ENCODE assay signal across 2 cellular contexts in genomic region chr5:181234116-181234454, GRCh38.
TF ChIP-seq lines count a peak whose summit lies in the region.

No MANE protein-coding gene starts in this region.

TF ChIP-seq in HEK293, 187 proteins besides CTCF, POLR2A, EP300 and RAD21:
- TF ChIP-seq ZNF341 (tag by site-specific recombination; IDR thresholded peaks at IDR 0.05; ENCODE audit: low read depth): peak; percentile 8
- no peak for TF ChIP-seq ZNF529 (tag by site-specific recombination; IDR thresholded peaks at IDR 0.05; ENCODE audit: insufficient replicate concordance)
- TF ChIP-seq ZNF560 (tag by site-specific recombination; IDR thresholded peaks at IDR 0.05; ENCODE audit: borderline replicate concordance): no peak
TF ChIP-seq in HEK293: peak in this region for 1.

TF ChIP-seq in K562, 482 proteins besides CTCF, POLR2A, EP300 and RAD21:
- peak; percentile 39 for TF ChIP-seq FIP1L1 (IDR thresholded peaks at IDR 0.05; ENCODE audit: low read depth, low read length, poor library complexity, severe bottlenecking)
- no peak for TF ChIP-seq SP2 (IDR thresholded peaks at IDR 0.05; ENCODE audit: extremely low read depth, low read depth, low read length, poor library complexity, severe bottlenecking)
